18 cellular contexts compared by ENCODE assay signal in the genomic region with DNA sequence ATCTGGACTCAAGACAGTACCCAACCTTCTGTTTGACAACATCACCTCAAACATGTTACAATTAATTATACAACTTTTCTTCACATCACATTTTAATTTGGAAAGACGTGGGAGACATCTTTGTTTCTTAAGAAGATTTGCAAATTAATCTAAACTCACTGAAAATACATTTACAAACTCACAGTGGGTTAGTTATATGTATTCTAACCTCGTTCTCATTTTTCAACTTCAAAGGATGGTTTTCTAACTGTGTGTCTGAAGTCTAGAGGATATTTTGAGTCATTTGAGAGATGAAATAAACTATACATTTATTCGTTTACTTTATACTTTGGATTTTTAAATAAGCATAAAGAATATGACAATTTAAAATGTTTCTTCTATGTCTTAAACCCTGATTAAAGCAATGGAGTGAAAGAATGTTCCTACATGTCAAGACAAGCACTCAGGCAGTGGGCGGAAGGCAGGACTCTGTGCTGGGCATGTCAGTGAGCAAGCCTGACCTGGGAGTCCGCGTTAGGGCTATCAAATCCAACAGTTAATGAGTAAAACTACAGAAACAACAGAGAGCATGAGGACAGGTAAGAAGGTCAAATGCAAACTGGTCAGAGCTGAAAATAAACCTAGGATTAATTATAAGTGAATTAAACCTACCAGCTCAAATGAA.
"Had no signal": no experiment of that assay in that cellular context is flagged by ENCODE, and none has a peak within 500 bp of the region (broad histone marks: within the 10 kb centered on the region; RNA-seq: fewer than 3 reads in every experiment).

No MANE protein-coding gene starts in this region.

- H3K4me3 ChIP-seq: left ventricle myocardium inferior, neural progenitor cell, sigmoid colon, thyroid gland, upper lobe of right lung had no signal

- H3K9me3 ChIP-seq: left ventricle myocardium inferior, sigmoid colon, thyroid gland, upper lobe of right lung had no signal

- ATAC-seq: naive thymus-derived CD8-positive, alpha-beta T cell; upper lobe of right lung had no signal

- H3K27ac ChIP-seq: left ventricle myocardium inferior, neural progenitor cell, thyroid gland, upper lobe of right lung had no signal

- H3K36me3 ChIP-seq: left ventricle myocardium inferior, neural progenitor cell, sigmoid colon, thyroid gland, upper lobe of right lung had no signal

- FAIRE-seq: frontal cortex had no signal

- H2AFZ ChIP-seq: neural progenitor cell had no signal

- H3K9ac ChIP-seq: neural progenitor cell had no signal

- DNase-seq: activated B cell treated with CpG ODN at 0.5 μM for 24 hours; activated CD4-positive, alpha-beta T cell treated with anti-CD3 and anti-CD28 coated beads for 4 hours; activated CD4-positive, alpha-beta T cell treated with anti-CD3 and anti-CD28 coated beads, Interleukin-2, amount 50 U/mL, for 48 hours; activated CD8-positive, alpha-beta memory T cell treated with anti-CD3 and anti-CD28 coated beads, Interleukin-2, amount 50 U/mL, for 48 hours; activated naive CD4-positive, alpha-beta T cell treated with anti-CD3 and anti-CD28 coated beads for 36 hours; activated T-cell treated with anti-CD3 and anti-CD28 coated beads, Interleukin-2, amount 50 U/mL, for 48 hours; hippocampal formation; left ventricle myocardium inferior; naive thymus-derived CD8-positive, alpha-beta T cell; retina; sigmoid colon; stimulated activated CD4-positive, alpha-beta T cell treated with anti-CD3 and anti-CD28 coated beads, Interleukin-4, amount 100 ng/mL, for 1 hour; stimulated activated naive CD4-positive, alpha-beta T cell; substantia nigra; thyroid gland; upper lobe of right lung had no signal

- H3K4me2 ChIP-seq: neural progenitor cell had no signal

- H3K27me3 ChIP-seq: sigmoid colon, thyroid gland, upper lobe of right lung had no signal
